ENCODE assay signal across 8 cellular contexts in genomic region chr16:3158498-3159314, GRCh38. TPM values are rescaled to one million over a fixed set of nuclear protein-coding genes. Genes with fewer than 3 reads are reported as not detected.
A peak's percentile ranks its signal among the peaks of the same experiment; 100 is the strongest.
DNase-seq lines count a peak whose midpoint lies in the region; ATAC-seq and TF ChIP-seq lines count a peak whose summit lies in the region.

No MANE protein-coding gene starts in this region.

- H3K9ac ChIP-seq in mucosa of stomach (ENCODE audit: low read length): peak overlapping the region; percentile 83

- peak; percentile 32 for TF ChIP-seq POLR2A in erythroblast (IDR thresholded peaks at IDR 0.05; ENCODE audit: low read length)

- H3K4me2 ChIP-seq in OCI-LY7 (ENCODE audit: low read length): peak overlapping the region; percentile 94

- peaks cover 6% of the 10 kb centered on the region for H3K27me3 ChIP-seq in mucosa of stomach (ENCODE audit: control insufficient read depth, insufficient read depth, low read length)

- POLR2A ChIA-PET in OCI-LY7 (lab: Charles Lee): interaction anchor here (0.7 to 1.0 kb wide), 3 partner anchors 9 to 168 kb away, joined by 3 to 4 read pairs (median 3); no protein-coding TSS in a partner anchor

- no peaks in the 10 kb centered on the region for H3K9me2 ChIP-seq in OCI-LY7 (ENCODE audit: insufficient read depth, low read length)

- intact Hi-C loops in OCI-LY7 (cut with micrococcal nuclease; ENCODE audit: unreplicated experiment): loop anchor here (10.0 kb wide), 3 partner anchors 106 to 466 kb away; partner anchors contain the start of gene CLUAP1

- ATAC-seq in HG03460 (IDR thresholded peaks at IDR 0.05; ENCODE audit: unreplicated experiment): peak; percentile 49

- no peaks in the 10 kb centered on the region for H4K20me1 ChIP-seq in OCI-LY7 (ENCODE audit: insufficient read depth, low read length)

- H3K9me3 ChIP-seq in OCI-LY7 (ENCODE audit: low read length) (no peaks in the 10 kb centered on the region), mucosa of stomach (ENCODE audit: control insufficient read depth, low read length) (no peaks in the 10 kb centered on the region)

- peak overlapping the region; percentile 84; the same call in 1 of the 2 replicates for H2AFZ ChIP-seq in OCI-LY7 (ENCODE audit: low read length)

- no peak for TF ChIP-seq CTCF in OCI-LY7 (conservative IDR thresholded peaks at IDR 0.05; ENCODE audit: low read length)

- DNase-seq in NCI-H2081 (lab: John Stamatoyannopoulos, UW): peak; percentile 63 to 65
- DNase-seq in NCI-H2081 treated with DMSO at 0.1 percent for 48 hours (lab: John Stamatoyannopoulos, UW): no peak
- peak; percentile 88 for DNase-seq in OCI-LY7 (ENCODE audit: low spot score)
- peak; percentile 78 for DNase-seq in activated T-cell treated with anti-CD3 and anti-CD28 coated beads for 48 hours (ENCODE audit: low read depth)
- peak; percentile 84 to 90 for DNase-seq in erythroblast (lab: John Stamatoyannopoulos, UW)
- peak; percentile 88 to 90 for DNase-seq in stimulated activated CD8-positive, alpha-beta memory T cell treated with anti-CD3 and anti-CD28 coated beads, Interleukin-7, amount 100 ng/mL, for 1 hour (ENCODE audit: low read depth in 2 of 2)

- CTCF ChIA-PET in OCI-LY7 (lab: Charles Lee; ENCODE audit: unreplicated experiment): interaction anchor here (0.6 kb wide), 1 partner anchor 466 kb away, joined by 8 read pairs; no protein-coding TSS in a partner anchor

- H3K36me3 ChIP-seq in OCI-LY7 (ENCODE audit: insufficient read depth, low read length): no peaks in the 10 kb centered on the region
- H3K36me3 ChIP-seq in mucosa of stomach (ENCODE audit: control insufficient read depth, insufficient read depth, low read length): no peaks in the 10 kb centered on the region

- H3K79me2 ChIP-seq in OCI-LY7 (ENCODE audit: insufficient read depth, low read depth, low read length): no peaks in the 10 kb centered on the region

- H3K4me3 ChIP-seq in OCI-LY7 (ENCODE audit: low read depth, low read length, poor library complexity, severe bottlenecking) (peak overlapping the region; percentile 80), mucosa of stomach (ENCODE audit: low read length) (peak overlapping the region; percentile 71)

- H3K4me1 ChIP-seq in OCI-LY7 (ENCODE audit: insufficient read depth, low read length, poor library complexity, severe bottlenecking) (peaks cover 19% of the 10 kb centered on the region), mucosa of stomach (ENCODE audit: control insufficient read depth, insufficient read depth, low read length) (peaks cover 5% of the 10 kb centered on the region)

- BruUV-seq in OCI-LY7 (replicated peaks; lab: Mats Ljungman, UMichigan): TSS peak; percentile 89

- H3K27ac ChIP-seq in OCI-LY7 (ENCODE audit: low read depth, low read length, poor library complexity, severe bottlenecking): peak overlapping the region; percentile 57

RNA-seq across cellular contexts. Expression of gene ZNF213, which starts 23.9 kb away (rescaled TPM):
- total RNA-seq in OCI-LY7 (2014; rRNA removed; shearing (Covaris generic)): 3.4 and 4.8 TPM in 2 replicates
- total RNA-seq in OCI-LY7 (2022): 8.5 and 9.1 TPM in 2 replicates

RNA-seq across cellular contexts. Expression of gene OR1F1, which starts 29.3 kb away (rescaled TPM):
- total RNA-seq in OCI-LY7 (2014; rRNA removed; shearing (Covaris generic)): not detected in 2 replicates
- not detected in 2 replicates for total RNA-seq in OCI-LY7 (2022)

RNA-seq across cellular contexts. Expression of gene ZNF205, which starts 46.3 kb away (rescaled TPM):
- total RNA-seq in OCI-LY7 (2014; rRNA removed; shearing (Covaris generic)): 0.67 and 1.2 TPM in 2 replicates
- total RNA-seq in OCI-LY7 (2022): 0.30 TPM in 1 of 2 replicates, not detected in the other

RNA-seq across cellular contexts. Expression of gene ZSCAN10, which starts 59.6 kb away (rescaled TPM):
- 0.09 TPM in 1 of 2 replicates, not detected in the other for total RNA-seq in OCI-LY7 (2014; rRNA removed; shearing (Covaris generic))
- 0.49 and 0.72 TPM in 2 replicates for total RNA-seq in OCI-LY7 (2022)
